8 cellular contexts compared by ENCODE assay signal in the genomic region with DNA sequence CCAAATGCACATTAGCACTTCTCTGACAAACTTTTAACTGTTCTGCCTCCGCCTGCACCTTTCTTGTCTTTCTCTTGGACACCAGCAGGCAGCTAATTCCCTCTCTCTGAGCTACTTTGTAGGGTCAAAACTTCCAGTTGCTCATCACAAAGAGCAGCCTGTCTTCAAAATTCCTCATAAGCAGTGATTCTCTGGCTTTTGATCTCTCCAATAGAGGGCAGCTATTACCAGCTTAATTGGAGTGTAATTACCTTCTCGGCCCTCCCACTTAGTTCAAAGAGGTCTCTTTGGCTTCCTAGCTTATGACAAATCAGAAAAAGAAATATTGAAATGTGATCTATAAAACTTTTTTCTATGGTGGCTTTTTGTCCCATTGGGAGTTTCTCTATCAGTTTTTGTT. TPM values are rescaled to one million over a fixed set of nuclear protein-coding genes. Genes with fewer than 3 reads are reported as not detected.
DNase-seq lines count a peak whose midpoint lies in the region; ATAC-seq and TF ChIP-seq lines count a peak whose summit lies in the region.

No MANE protein-coding gene starts in this region.

- no peaks in the 10 kb centered on the region for H3K4me1 ChIP-seq in DOHH2 (ENCODE audit: control insufficient read depth, low read length)
- no peaks in the 10 kb centered on the region for H3K4me1 ChIP-seq in Loucy (ENCODE audit: insufficient read depth, low read length, poor library complexity, severe bottlenecking)
- no peaks in the 10 kb centered on the region for H3K4me1 ChIP-seq in neuronal stem cell (ENCODE audit: control insufficient read depth in 2 of 2, insufficient read depth in 1 of 2, low read depth in 1 of 2, low read length in 2 of 2)

- H3K4me1 Mint-ChIP-seq in memory B cell = peaks cover 15% of the 10 kb centered on the region

- H3K27me3 Mint-ChIP-seq in memory B cell = peaks cover 4% of the 10 kb centered on the region

- H2BK5ac ChIP-seq in neuronal stem cell (ENCODE audit: low read length) = no peak overlapping the region

- no peaks in the 10 kb centered on the region for H3K79me1 ChIP-seq in neuronal stem cell (ENCODE audit: low read depth, low read length)

- H4K91ac ChIP-seq in neuronal stem cell (ENCODE audit: low read depth, low read length, poor library complexity) = no peak overlapping the region

- H3K79me2 ChIP-seq in DOHH2 (ENCODE audit: control insufficient read depth, low read length) = no peaks in the 10 kb centered on the region
- H3K79me2 ChIP-seq in Loucy (ENCODE audit: insufficient read depth, low read length) = no peaks in the 10 kb centered on the region

- H3F3A ChIP-seq in DOHH2 (ENCODE audit: control insufficient read depth, insufficient read depth) (no peaks in the 10 kb centered on the region), Loucy (ENCODE audit: low read depth) (no peaks in the 10 kb centered on the region)

- no peak overlapping the region for H2AFZ ChIP-seq in Loucy (ENCODE audit: low read length)
- H2AFZ ChIP-seq in neuronal stem cell (ENCODE audit: low read length) = no peak overlapping the region

- no peak overlapping the region for H3K4ac ChIP-seq in neuronal stem cell (ENCODE audit: low read length)

- H3K27ac ChIP-seq in DOHH2 (ENCODE audit: low read depth, low read length) = no peak overlapping the region
- H3K27ac ChIP-seq in neuronal stem cell (replicated peaks; ENCODE audit: low read length) = no peak overlapping the region

- no peak overlapping the region for H2BK15ac ChIP-seq in neuronal stem cell (ENCODE audit: low read length)

- H3K27ac Mint-ChIP-seq in memory B cell = no peak overlapping the region

- ATAC-seq in memory B cell (ENCODE audit: low read depth) = peak; percentile 85
- ATAC-seq in GM18519 (IDR thresholded peaks at IDR 0.05; ENCODE audit: low FRiP score, unreplicated experiment) = no peak

- H3K9me3 ChIP-seq in DOHH2 (ENCODE audit: control insufficient read depth, insufficient read depth, low read length) (no peaks in the 10 kb centered on the region), Loucy (ENCODE audit: insufficient read depth, low read depth, low read length) (no peaks in the 10 kb centered on the region), neuronal stem cell (replicated peaks in 1 of 2; ENCODE audit: control insufficient read depth in 2 of 2, insufficient read depth in 1 of 2, low read depth in 1 of 2, low read length in 2 of 2) (no peaks in the 10 kb centered on the region)

- no peak overlapping the region for H3K23ac ChIP-seq in neuronal stem cell (ENCODE audit: low read depth, low read length, poor library complexity)

- no peak overlapping the region for H3K18ac ChIP-seq in neuronal stem cell (ENCODE audit: low read length)

- H3K36me3 Mint-ChIP-seq in memory B cell = no peaks in the 10 kb centered on the region

- H3K9me2 ChIP-seq in DOHH2 (replicated peaks; ENCODE audit: control insufficient read depth, low read length) = no peaks in the 10 kb centered on the region
- no peaks in the 10 kb centered on the region for H3K9me2 ChIP-seq in Loucy (replicated peaks; ENCODE audit: low read depth, low read length)

- H3K14ac ChIP-seq in neuronal stem cell (ENCODE audit: low read length) = no peak overlapping the region

- H3K4me3 Mint-ChIP-seq in memory B cell = no peak overlapping the region

- H3K36me3 ChIP-seq in DOHH2 (ENCODE audit: control insufficient read depth, low read length) (no peaks in the 10 kb centered on the region), Loucy (ENCODE audit: insufficient read depth, low read length) (no peaks in the 10 kb centered on the region), neuronal stem cell (replicated peaks in 1 of 2; ENCODE audit: control insufficient read depth in 2 of 2, insufficient read depth in 2 of 2, low read length in 2 of 2) (no peaks in the 10 kb centered on the region)

- H2AK5ac ChIP-seq in neuronal stem cell (ENCODE audit: low read depth, low read length) = no peak overlapping the region

- H3K4me3 ChIP-seq in DOHH2 (ENCODE audit: low read length) (no peak overlapping the region), Loucy (ENCODE audit: low read length, poor library complexity, severe bottlenecking) (no peak overlapping the region), cardiac fibroblast (replicated peaks in 1 of 2; ENCODE audit: low read depth in 2 of 2, low read length in 2 of 2) (no peak overlapping the region), neuronal stem cell (ENCODE audit: low read length in 2 of 2) (no peak overlapping the region)

- TF ChIP-seq CTCF in DOHH2 (IDR thresholded peaks at IDR 0.05; ENCODE audit: low read depth, low read length, poor library complexity, severe bottlenecking) (peak; percentile 36), Loucy (conservative IDR thresholded peaks at IDR 0.05; ENCODE audit: low read length) (peak; percentile 50), cardiac fibroblast (IDR thresholded peaks at IDR 0.05; ENCODE audit: low read depth, low read length) (peak; percentile 31)

- H2BK12ac ChIP-seq in neuronal stem cell (ENCODE audit: low read length) = no peak overlapping the region

- no peaks in the 10 kb centered on the region for H3K9me3 Mint-ChIP-seq in memory B cell

- peaks cover 24% of the 10 kb centered on the region for H3K27me3 ChIP-seq in DOHH2 (ENCODE audit: control insufficient read depth, low read length)
- no peaks in the 10 kb centered on the region for H3K27me3 ChIP-seq in Loucy (ENCODE audit: insufficient read depth, low read length, poor library complexity, severe bottlenecking)
- H3K27me3 ChIP-seq in neuronal stem cell (ENCODE audit: control insufficient read depth in 3 of 3, insufficient read depth in 3 of 3, low read depth in 1 of 3, low read length in 3 of 3) = peaks cover 0 to 4% (median 0%) of the 10 kb centered on the region in 3 experiments

- no peak overlapping the region for H3K4me2 ChIP-seq in DOHH2 (ENCODE audit: low read length)
- no peak overlapping the region for H3K4me2 ChIP-seq in Loucy (ENCODE audit: low read depth, low read length, poor library complexity, severe bottlenecking)
- no peak overlapping the region for H3K4me2 ChIP-seq in neuronal stem cell (ENCODE audit: insufficient read depth, low read length, poor library complexity, severe bottlenecking)

- no CpG with 5 or more reads among the region's 2 CpGs for WGBS in neuronal stem cell (ENCODE audit: extremely low coverage in 2 of 2, insufficient read length in 2 of 2, insufficient replicate concordance in 1 of 2), 2 donors

- H4K20me1 ChIP-seq in DOHH2 (ENCODE audit: control insufficient read depth, insufficient read depth, low read depth, low read length) (no peaks in the 10 kb centered on the region), Loucy (ENCODE audit: insufficient read depth, low read length, poor library complexity, severe bottlenecking) (no peaks in the 10 kb centered on the region)

- no peak overlapping the region for H4K8ac ChIP-seq in neuronal stem cell (ENCODE audit: low read depth, low read length)

- H3K9ac ChIP-seq in Loucy (ENCODE audit: low read depth, low read length, poor library complexity, severe bottlenecking) = no peak overlapping the region
- H3K9ac ChIP-seq in neuronal stem cell (ENCODE audit: low read depth, low read length, poor library complexity) = no peak overlapping the region

- DNase-seq in cardiac fibroblast (ENCODE audit: low read depth in 2 of 2) = peak; percentile 46 to 64
- DNase-seq in memory B cell (ENCODE audit: low spot score in 2 of 2) = peak in 1 of 2 donors; percentile 28
- no peak for DNase-seq in neuronal stem cell (ENCODE audit: low spot score)
- no peak for DNase-seq in LoVo (ENCODE audit: low spot score)
- no peak for DNase-seq in mesenteric fat pad (ENCODE audit: low spot score)

- no peak overlapping the region for H2BK120ac ChIP-seq in neuronal stem cell (ENCODE audit: low read depth, low read length)

RNA-seq across cellular contexts. Expression of gene RAD23B, which starts 43.6 kb away (rescaled TPM):
- polyA plus RNA-seq in neuronal stem cell (2013, experiment 1 of 2) = 166 TPM
- polyA plus RNA-seq in neuronal stem cell (2013, experiment 2 of 2) = 182 TPM
- 165 TPM for total RNA-seq in mesenteric fat pad

Comparison
In these comparisons a context has a peak if more than half of its experiments do, and no peak if none do; other contexts are left out.
1. DNase-seq: peak in cardiac fibroblast (2 of 2); none in neuronal stem cell (single experiment), LoVo (single experiment) and mesenteric fat pad (single experiment).
2. Peak in every context shown above with its lines, with median percentiles within 50 percentile points of each other: CTCF ChIP-seq.